11 cellular contexts compared by ENCODE assay signal in the genomic region with DNA sequence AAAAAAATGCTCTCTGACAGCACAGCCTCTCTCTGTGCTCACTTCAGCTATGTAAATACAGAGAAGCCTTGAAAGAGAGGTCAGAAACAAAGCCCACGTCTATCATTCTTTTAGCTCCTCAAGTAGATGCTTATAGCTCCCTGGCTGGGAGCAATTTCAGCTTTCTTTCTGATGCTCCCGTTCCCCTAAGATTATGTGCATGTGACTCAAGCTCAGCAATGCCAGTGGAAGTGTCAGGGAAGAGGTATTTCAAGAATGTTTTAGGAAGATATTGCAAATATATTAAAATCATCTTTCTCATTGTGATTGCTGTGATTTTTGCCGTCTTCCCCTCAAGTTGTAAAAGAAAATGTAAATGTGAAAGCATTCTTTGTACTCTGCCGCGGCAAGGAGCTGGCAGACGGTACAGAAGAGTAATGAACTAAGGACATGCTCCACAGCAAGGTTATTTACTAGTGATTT.
A peak's percentile ranks its signal among the peaks of the same experiment; 100 is the strongest.
DNase-seq lines count a peak whose midpoint lies in the region; ATAC-seq and TF ChIP-seq lines count a peak whose summit lies in the region.
"Had no signal": no experiment of that assay in that cellular context is flagged by ENCODE, and none has a peak within 500 bp of the region (broad histone marks: within the 10 kb centered on the region; RNA-seq: fewer than 3 reads in every experiment).

No MANE protein-coding gene starts in this region.

- peaks cover 2% of the 10 kb centered on the region for H3K27me3 Mint-ChIP-seq in CD8-positive, alpha-beta T cell (ENCODE audit: low read depth)
- H3K27me3 Mint-ChIP-seq in chondrocyte (ENCODE audit: low read depth) (no peaks in the 10 kb centered on the region), mesothelial cell of epicardium (ENCODE audit: low read depth) (no peaks in the 10 kb centered on the region)

- H3K4me3 ChIP-seq in CD8-positive, alpha-beta T cell (ENCODE audit: low read depth, low read length), result no peak overlapping the region
- peak overlapping the region; percentile 18 for H3K4me3 ChIP-seq in MG63
- H3K4me3 ChIP-seq in right atrium auricular region, result no peak overlapping the region

- H3K4me3 Mint-ChIP-seq in CD8-positive, alpha-beta T cell, result peak overlapping the region; percentile 12
- H3K4me3 Mint-ChIP-seq in chondrocyte (ENCODE audit: unreplicated experiment) (peak overlapping the region; percentile 41), mesothelial cell of epicardium (peak overlapping the region; percentile 3)

- H3K4me1 ChIP-seq in CD8-positive, alpha-beta T cell (ENCODE audit: insufficient read depth, low read length), result no peaks in the 10 kb centered on the region
- no peaks in the 10 kb centered on the region for H3K4me1 ChIP-seq in right atrium auricular region

- H3K9me3 Mint-ChIP-seq in CD8-positive, alpha-beta T cell, result no peaks in the 10 kb centered on the region
- no peaks in the 10 kb centered on the region for H3K9me3 Mint-ChIP-seq in chondrocyte (ENCODE audit: low read depth)
- no peaks in the 10 kb centered on the region for H3K9me3 Mint-ChIP-seq in mesothelial cell of epicardium

- H3K9me3 ChIP-seq in CD8-positive, alpha-beta T cell (ENCODE audit: low read length), result no peaks in the 10 kb centered on the region
- H3K9me3 ChIP-seq in MG63 (no peaks in the 10 kb centered on the region), right atrium auricular region (no peaks in the 10 kb centered on the region)

- CTCF ChIA-PET in CD8-positive, alpha-beta T cell (lab: Charles Lee), result no interaction called here

- no peak for DNase-seq in CD8-positive, alpha-beta T cell
- DNase-seq in MG63, result peak; percentile 8
- DNase-seq in chondrocyte (ENCODE audit: low spot score), result no peak
- DNase-seq in mesothelial cell of epicardium (ENCODE audit: low spot score in 2 of 2, unreplicated experiment in 2 of 2), result no peak
- no peak for DNase-seq in right atrium auricular region (ENCODE audit: low spot score)
- no peak for DNase-seq in T1000 (lab: John Stamatoyannopoulos, UW)
- DNase-seq in posterior vena cava (ENCODE audit: low spot score), result no peak
- DNase-seq: activated effector memory CD4-positive, alpha-beta T cell treated with anti-CD3 and anti-CD28 coated beads, Interleukin-2, amount 50 U/mL, for 16 hours; stimulated activated naive CD4-positive, alpha-beta T cell treated with Interleukin-2 at 50 U/mL for 16 hours had no signal

- no peak overlapping the region for H3K27ac Mint-ChIP-seq in CD8-positive, alpha-beta T cell
- H3K27ac Mint-ChIP-seq in chondrocyte (ENCODE audit: unreplicated experiment) (no peak overlapping the region), mesothelial cell of epicardium (peak overlapping the region; percentile 77)

- POLR2A ChIA-PET in CD8-positive, alpha-beta T cell (lab: Charles Lee), result no interaction called here

- TF ChIP-seq CTCF in CD8-positive, alpha-beta T cell (IDR thresholded peaks at IDR 0.05), result no peak
- TF ChIP-seq CTCF in chondrocyte (IDR thresholded peaks at IDR 0.05), result no peak
- no peak for TF ChIP-seq CTCF in mesothelial cell of epicardium (IDR thresholded peaks at IDR 0.05; ENCODE audit: unreplicated experiment)
- TF ChIP-seq CTCF in right atrium auricular region (IDR thresholded peaks at IDR 0.05), result no peak

- peaks cover 10% of the 10 kb centered on the region for H3K4me1 Mint-ChIP-seq in CD8-positive, alpha-beta T cell (ENCODE audit: low read depth)
- H3K4me1 Mint-ChIP-seq in chondrocyte (ENCODE audit: low read depth), result peaks cover 9% of the 10 kb centered on the region
- peaks cover 26% of the 10 kb centered on the region for H3K4me1 Mint-ChIP-seq in mesothelial cell of epicardium

- intact Hi-C loops in CD8-positive, alpha-beta T cell (cut with DNase I, micrococcal nuclease), result no loop called here
- intact Hi-C loops in posterior vena cava (cut with DNase I), result no loop called here

- H3K36me3 Mint-ChIP-seq in CD8-positive, alpha-beta T cell, result no peaks in the 10 kb centered on the region
- no peaks in the 10 kb centered on the region for H3K36me3 Mint-ChIP-seq in chondrocyte (ENCODE audit: low read depth)
- H3K36me3 Mint-ChIP-seq in mesothelial cell of epicardium, result no peaks in the 10 kb centered on the region

- H3K27me3 ChIP-seq in CD8-positive, alpha-beta T cell (ENCODE audit: insufficient read depth, low read length), result no peaks in the 10 kb centered on the region
- H3K27me3 ChIP-seq in MG63 (no peaks in the 10 kb centered on the region), right atrium auricular region (no peaks in the 10 kb centered on the region)

- H3K36me3 ChIP-seq in CD8-positive, alpha-beta T cell (ENCODE audit: insufficient read depth, low read length), result no peaks in the 10 kb centered on the region
- H3K36me3 ChIP-seq in MG63 (no peaks in the 10 kb centered on the region), right atrium auricular region (no peaks in the 10 kb centered on the region)

- no peak overlapping the region for H3K27ac ChIP-seq in CD8-positive, alpha-beta T cell (ENCODE audit: low read depth, low read length)
- no peak overlapping the region for H3K27ac ChIP-seq in right atrium auricular region

- ATAC-seq in CD8-positive, alpha-beta T cell, result no peak
- ATAC-seq in GM21619 (IDR thresholded peaks at IDR 0.05; ENCODE audit: unreplicated experiment), result no peak
- ATAC-seq: sciatic nerve had no signal
